ENCODE assay signal across 21 cellular contexts in genomic region chr3:31810991-31811433, GRCh38.
DNase-seq lines count a peak whose midpoint lies in the region; ATAC-seq, FAIRE-seq and TF ChIP-seq lines count a peak whose summit lies in the region.
"Had no signal": no experiment of that assay in that cellular context is flagged by ENCODE, and none has a peak within 500 bp of the region (broad histone marks: within the 10 kb centered on the region; RNA-seq: fewer than 3 reads in every experiment).

No MANE protein-coding gene starts in this region.

- H3K4me1 Mint-ChIP-seq in activated CD4-positive, alpha-beta T cell treated with anti-CD3 and anti-CD28 coated beads for 36 hours = peaks cover 13% of the 10 kb centered on the region
- peaks cover 33% of the 10 kb centered on the region for H3K4me1 Mint-ChIP-seq in WTC11

- H3K9me1 ChIP-seq in keratinocyte (ENCODE audit: control insufficient read depth, extremely low read depth, insufficient read depth, low read length) = peaks cover 2% of the 10 kb centered on the region

- CTCF ChIA-PET in activated CD4-positive, alpha-beta T cell treated with anti-CD3 and anti-CD28 coated beads for 36 hours (lab: Charles Lee) = no interaction called here
- CTCF ChIA-PET in WTC11 (lab: Charles Lee) = no interaction called here

- H3K9me3 ChIP-seq in keratinocyte (ENCODE audit: control insufficient read depth, low read depth, low read length) = no peaks in the 10 kb centered on the region
- no peaks in the 10 kb centered on the region for H3K9me3 ChIP-seq in HAP-1
- H3K9me3 ChIP-seq: Peyer's patch had no signal

- H3K27ac Mint-ChIP-seq in activated CD4-positive, alpha-beta T cell treated with anti-CD3 and anti-CD28 coated beads for 36 hours = no peak overlapping the region
- peak overlapping the region; percentile 40; the same call in 1 of the 2 replicates for H3K27ac Mint-ChIP-seq in WTC11
- H3K27ac Mint-ChIP-seq: CD4-positive, alpha-beta memory T cell had no signal

- dilution Hi-C loops in keratinocyte (cut with MboI; ENCODE audit: extremely low pct_ligation_motif_present, low sequenced_read_pairs) = no loop called here

- intact Hi-C loops in activated CD4-positive, alpha-beta T cell treated with anti-CD3 and anti-CD28 coated beads for 36 hours (cut with DNase I, micrococcal nuclease) = no loop called here

- peaks cover 6 to 11% of the 10 kb centered on the region in 2 experiments for H3K36me3 ChIP-seq in keratinocyte (ENCODE audit: control insufficient read depth in 2 of 2, extremely low read depth in 1 of 2, insufficient read depth in 2 of 2, low read length in 2 of 2)
- H3K36me3 ChIP-seq in HAP-1 (replicated peaks) = no peaks in the 10 kb centered on the region
- H3K36me3 ChIP-seq: Peyer's patch had no signal

- H3K27ac ChIP-seq in keratinocyte (ENCODE audit: control insufficient read depth, insufficient read depth, low read length) = no peak overlapping the region
- H3K27ac ChIP-seq: 22Rv1, SK-N-MC had no signal

- H3K27me3 ChIP-seq in keratinocyte (ENCODE audit: control insufficient read depth, extremely low read depth, insufficient read depth, low read length) (no peaks in the 10 kb centered on the region), HAP-1 (ENCODE audit: low read depth) (no peaks in the 10 kb centered on the region)
- H3K27me3 ChIP-seq: Peyer's patch had no signal

- H3K4me1 ChIP-seq in keratinocyte (ENCODE audit: control insufficient read depth, extremely low read depth, insufficient read depth, low read length) (peaks cover 18% of the 10 kb centered on the region), HAP-1 (no peaks in the 10 kb centered on the region)
- H3K4me1 ChIP-seq: Peyer's patch had no signal

- no peaks in the 10 kb centered on the region for H4K20me1 ChIP-seq in keratinocyte (ENCODE audit: control insufficient read depth, extremely low read depth, insufficient read depth, low read length)

- DNase-seq in activated CD4-positive, alpha-beta T cell treated with anti-CD3 and anti-CD28 coated beads for 36 hours = no peak
- DNase-seq in activated CD4-positive, alpha-beta T cell treated with anti-CD3 and anti-CD28 coated beads, Interleukin-2, amount 50 U/mL, for 48 hours = no peak
- DNase-seq in WTC11 (ENCODE audit: low spot score) (peak; percentile 35), keratinocyte (ENCODE audit: low read depth, low spot score) (no peak), midbrain (lab: John Stamatoyannopoulos, UW) (no peak), HAP-1 (ENCODE audit: low spot score in 2 of 2) (no peak), hepatic stellate cell (ENCODE audit: low spot score) (no peak)
- DNase-seq: Calu3; CD4-positive, alpha-beta memory T cell; DMS53; Kasumi-1; NCI-H1105 treated with DMSO at 0.1 percent for 48 hours; NCI-H1694 treated with DMSO at 0.1 percent for 48 hours; NCI-H2107; NCI-H2227 treated with DMSO at 0.1 percent for 48 hours; NCI-H524; Right ventricle myocardium superior had no signal

- H2AFZ ChIP-seq in keratinocyte (ENCODE audit: control insufficient read depth, low read length) = no peak overlapping the region

- H3K27me3 Mint-ChIP-seq in activated CD4-positive, alpha-beta T cell treated with anti-CD3 and anti-CD28 coated beads for 36 hours = peaks cover 2% of the 10 kb centered on the region
- no peaks in the 10 kb centered on the region for H3K27me3 Mint-ChIP-seq in WTC11 (ENCODE audit: low read depth)

- no peak overlapping the region for H3K4me3 Mint-ChIP-seq in activated CD4-positive, alpha-beta T cell treated with anti-CD3 and anti-CD28 coated beads for 36 hours
- no peak overlapping the region for H3K4me3 Mint-ChIP-seq in WTC11
- H3K4me3 Mint-ChIP-seq: CD4-positive, alpha-beta memory T cell had no signal

- H3K4me3 ChIP-seq in keratinocyte (ENCODE audit: control insufficient read depth in 2 of 3, extremely low read depth in 1 of 3, insufficient read depth in 2 of 3, low read depth in 1 of 3, low read length in 3 of 3) (no peak overlapping the region), HAP-1 (no peak overlapping the region)
- H3K4me3 ChIP-seq: SK-N-MC had no signal

- H3K36me3 Mint-ChIP-seq in activated CD4-positive, alpha-beta T cell treated with anti-CD3 and anti-CD28 coated beads for 36 hours (ENCODE audit: low read depth) = no peaks in the 10 kb centered on the region
- H3K36me3 Mint-ChIP-seq in WTC11 = no peaks in the 10 kb centered on the region
- H3K36me3 Mint-ChIP-seq: CD4-positive, alpha-beta memory T cell had no signal

- no peak overlapping the region for H3K9ac ChIP-seq in keratinocyte (ENCODE audit: control insufficient read depth, extremely low read depth, insufficient read depth, low read length)

- POLR2A ChIA-PET in activated CD4-positive, alpha-beta T cell treated with anti-CD3 and anti-CD28 coated beads for 36 hours (lab: Charles Lee) = no interaction called here
- POLR2A ChIA-PET in WTC11 (lab: Charles Lee) = interaction anchor here (0.5 kb wide), 1 partner anchor 113 kb away, joined by 3 read pairs; no protein-coding TSS in a partner anchor

- H3K4me2 ChIP-seq in keratinocyte (ENCODE audit: control insufficient read depth, extremely low read depth, insufficient read depth, low read depth, low read length) = no peak overlapping the region

- no peaks in the 10 kb centered on the region for H3K9me3 Mint-ChIP-seq in activated CD4-positive, alpha-beta T cell treated with anti-CD3 and anti-CD28 coated beads for 36 hours (ENCODE audit: low read depth)
- H3K9me3 Mint-ChIP-seq in WTC11 = no peaks in the 10 kb centered on the region
- H3K9me3 Mint-ChIP-seq: CD4-positive, alpha-beta memory T cell had no signal

- H3K79me2 ChIP-seq in keratinocyte (ENCODE audit: control insufficient read depth, insufficient read depth, low read length) = peaks cover 66% of the 10 kb centered on the region

- peak; percentile 53 for ATAC-seq in activated CD4-positive, alpha-beta T cell treated with anti-CD3 and anti-CD28 coated beads for 36 hours
- ATAC-seq in WTC11 = peak; percentile 77
- ATAC-seq in HG02798 (IDR thresholded peaks at IDR 0.05; ENCODE audit: poor library complexity, unreplicated experiment) = no peak

- TF ChIP-seq CTCF in WTC11 (IDR thresholded peaks at IDR 0.05) (no peak), keratinocyte (optimal IDR thresholded peaks at IDR 0.05 in 1 of 3, IDR thresholded peaks at IDR 0.05 in 1 of 3, conservative IDR thresholded peaks at IDR 0.05 in 1 of 3; ENCODE audit: extremely low read depth in 1 of 3, insufficient read depth in 2 of 3, low read length in 3 of 3) (no peak)

- FAIRE-seq in keratinocyte (lab: Jason Lieb, UNC) = peak; percentile 20

- in situ Hi-C loops in HAP-1 (cut with MboI; ENCODE audit: low sequenced_read_pairs) = no loop called here

TF ChIP-seq in WTC11, 78 proteins besides CTCF, POLR2A, EP300 and RAD21 (continues in another document):
- no peak for TF ChIP-seq MYBL2 (CRISPR knock-in tag; IDR thresholded peaks at IDR 0.05)
- no peak for TF ChIP-seq NR1H2 (CRISPR knock-in tag; IDR thresholded peaks at IDR 0.05)
- TF ChIP-seq, protein P1, sequence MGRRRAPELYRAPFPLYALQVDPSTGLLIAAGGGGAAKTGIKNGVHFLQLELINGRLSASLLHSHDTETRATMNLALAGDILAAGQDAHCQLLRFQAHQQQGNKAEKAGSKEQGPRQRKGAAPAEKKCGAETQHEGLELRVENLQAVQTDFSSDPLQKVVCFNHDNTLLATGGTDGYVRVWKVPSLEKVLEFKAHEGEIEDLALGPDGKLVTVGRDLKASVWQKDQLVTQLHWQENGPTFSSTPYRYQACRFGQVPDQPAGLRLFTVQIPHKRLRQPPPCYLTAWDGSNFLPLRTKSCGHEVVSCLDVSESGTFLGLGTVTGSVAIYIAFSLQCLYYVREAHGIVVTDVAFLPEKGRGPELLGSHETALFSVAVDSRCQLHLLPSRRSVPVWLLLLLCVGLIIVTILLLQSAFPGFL (CRISPR knock-in tag; IDR thresholded peaks at IDR 0.05; ENCODE audit: borderline replicate concordance) = no peak
- TF ChIP-seq ZNF219 (CRISPR knock-in tag; IDR thresholded peaks at IDR 0.05; ENCODE audit: borderline replicate concordance) = no peak
- no peak for TF ChIP-seq TEAD1 (CRISPR knock-in tag; IDR thresholded peaks at IDR 0.05)
- no peak for TF ChIP-seq JAZF1 (CRISPR knock-in tag; IDR thresholded peaks at IDR 0.05)
- no peak for TF ChIP-seq GRHL2 (CRISPR knock-in tag; IDR thresholded peaks at IDR 0.05; ENCODE audit: insufficient replicate concordance, severe bottlenecking)
- TF ChIP-seq IRF1 (CRISPR knock-in tag; IDR thresholded peaks at IDR 0.05) = no peak
- TF ChIP-seq ZNF671 (CRISPR knock-in tag; IDR thresholded peaks at IDR 0.05) = no peak
- no peak for TF ChIP-seq ATF6 (CRISPR knock-in tag; IDR thresholded peaks at IDR 0.05)
- no peak for TF ChIP-seq SMAD3 (CRISPR knock-in tag; IDR thresholded peaks at IDR 0.05; ENCODE audit: borderline replicate concordance)
